ENCODE assay signal across 1 cellular context in the genomic region with DNA sequence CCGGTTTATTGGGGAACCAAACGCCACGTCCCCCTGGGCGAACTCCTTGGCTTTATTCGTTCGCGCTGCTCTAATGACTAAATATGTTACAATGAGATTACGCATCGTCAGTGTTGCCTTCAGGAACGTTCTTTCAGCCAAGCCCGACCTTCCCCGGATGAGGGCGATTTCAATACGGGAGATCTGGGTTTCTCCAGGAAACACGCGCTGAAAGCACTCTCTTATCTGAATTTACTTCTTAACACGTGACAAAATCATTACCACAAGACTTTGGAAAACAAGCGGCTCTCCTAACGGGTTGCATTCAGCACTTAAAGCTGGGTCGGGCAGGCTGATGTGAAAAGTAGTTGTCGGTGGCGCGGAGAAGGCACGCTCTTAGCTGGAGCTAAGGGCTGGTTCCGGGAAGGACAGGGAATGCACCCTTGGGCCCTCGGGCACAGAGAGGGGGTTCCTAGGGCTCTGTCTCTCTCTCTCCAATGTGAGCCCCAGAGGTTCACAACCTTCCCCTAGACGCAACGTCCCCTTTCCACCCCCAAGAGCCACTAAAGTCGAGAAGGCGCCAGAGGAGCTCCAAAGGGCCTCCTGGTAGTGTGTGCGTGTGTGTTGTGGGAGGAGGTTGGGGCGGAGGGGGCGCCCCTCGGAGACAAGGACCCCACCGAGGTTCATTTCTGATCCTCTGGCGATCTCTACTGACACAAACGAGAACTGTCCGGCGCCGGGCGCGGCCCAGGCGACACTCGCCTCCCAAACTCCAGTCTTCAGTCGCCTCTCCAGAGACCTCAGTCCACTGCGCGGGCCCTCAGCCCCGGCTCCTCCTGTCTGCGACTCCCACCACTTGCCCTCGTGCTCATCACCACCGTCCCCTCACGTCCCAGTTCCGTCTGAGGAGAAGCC.
TF ChIP-seq lines count a peak whose summit lies in the region.

No MANE protein-coding gene starts in this region.

TF ChIP-seq in H1, 55 proteins besides CTCF, POLR2A, EP300 and RAD21 (continued from another document):
- TF ChIP-seq, protein P1, sequence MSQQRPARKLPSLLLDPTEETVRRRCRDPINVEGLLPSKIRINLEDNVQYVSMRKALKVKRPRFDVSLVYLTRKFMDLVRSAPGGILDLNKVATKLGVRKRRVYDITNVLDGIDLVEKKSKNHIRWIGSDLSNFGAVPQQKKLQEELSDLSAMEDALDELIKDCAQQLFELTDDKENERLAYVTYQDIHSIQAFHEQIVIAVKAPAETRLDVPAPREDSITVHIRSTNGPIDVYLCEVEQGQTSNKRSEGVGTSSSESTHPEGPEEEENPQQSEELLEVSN (IDR thresholded peaks at IDR 0.05) = 0 out of 2 replicates have a peak, but pooled peaks have one; percentile 28
- peak; percentile 29 for TF ChIP-seq KDM4A (IDR thresholded peaks at IDR 0.05; ENCODE audit: low read depth, low read length, severe bottlenecking)
- no peak for TF ChIP-seq CBX8 (IDR thresholded peaks at IDR 0.05; ENCODE audit: borderline replicate concordance, low read depth, low read length)
- TF ChIP-seq CREB1 (IDR thresholded peaks at IDR 0.05) = 0 out of 2 replicates have a peak, but pooled peaks have one; percentile 22
- no peak for TF ChIP-seq YY1 (IDR thresholded peaks at IDR 0.05; ENCODE audit: low read depth, low read length)
- TF ChIP-seq, protein P2, sequence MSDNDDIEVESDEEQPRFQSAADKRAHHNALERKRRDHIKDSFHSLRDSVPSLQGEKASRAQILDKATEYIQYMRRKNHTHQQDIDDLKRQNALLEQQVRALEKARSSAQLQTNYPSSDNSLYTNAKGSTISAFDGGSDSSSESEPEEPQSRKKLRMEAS (IDR thresholded peaks at IDR 0.05) = peak; percentile 44
- 0 out of 4 replicates have a peak, but pooled peaks of 1 of the 2 experiments have one; percentile 36 for TF ChIP-seq SIN3A (conservative IDR thresholded peaks at IDR 0.05 in 1 of 2, IDR thresholded peaks at IDR 0.05 in 1 of 2; ENCODE audit: low read depth in 1 of 2, low read length in 2 of 2)
- TF ChIP-seq POU5F1 (IDR thresholded peaks at IDR 0.05; ENCODE audit: low read depth, low read length) = no peak
TF ChIP-seq in H1: peak in this region for 8.
